In the genomic region with DNA sequence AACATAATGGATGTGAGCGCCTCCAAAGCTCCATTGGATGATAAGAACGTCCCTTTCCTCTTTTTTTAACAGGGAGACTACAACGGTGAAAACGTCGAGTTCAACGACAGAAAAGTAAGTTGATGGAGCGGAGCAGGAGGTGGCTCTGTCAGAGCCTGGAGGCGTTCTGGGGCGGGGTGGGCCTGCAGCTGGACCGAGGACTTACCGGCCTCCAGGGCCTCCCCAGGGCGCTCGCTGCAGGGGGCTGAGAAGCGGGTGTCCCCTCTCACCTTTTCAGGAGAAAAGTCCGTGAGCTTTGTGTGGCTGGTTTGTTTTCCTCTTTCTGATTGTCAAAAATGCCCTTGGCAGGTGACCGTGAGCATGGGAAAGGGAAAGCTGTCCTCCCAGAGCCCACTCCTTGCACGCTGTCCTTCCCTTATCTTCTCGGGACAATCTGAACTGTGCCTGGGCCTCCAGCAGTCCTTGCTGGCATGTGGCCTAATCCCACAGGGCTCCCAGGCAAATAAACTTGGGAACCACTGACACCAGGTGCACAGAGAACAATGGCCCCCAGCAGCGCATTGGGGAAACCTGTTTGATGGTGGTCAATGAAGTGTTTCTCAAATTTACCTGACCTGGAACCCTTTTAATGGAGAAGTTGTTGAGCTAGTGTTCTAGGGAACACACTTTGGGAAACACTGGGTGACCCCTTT, we compare ENCODE assay signal across 20 cellular contexts. TPM values are rescaled to one million over a fixed set of nuclear protein-coding genes. Genes with fewer than 3 reads are reported as not detected.
DNase-seq lines count a peak whose midpoint lies in the region; ATAC-seq, FAIRE-seq and TF ChIP-seq lines count a peak whose summit lies in the region.
"Had no signal": no experiment of that assay in that cellular context is flagged by ENCODE, and none has a peak within 500 bp of the region (broad histone marks: within the 10 kb centered on the region; RNA-seq: fewer than 3 reads in every experiment).

No MANE protein-coding gene starts in this region.

- no peaks in the 10 kb centered on the region for H3F3A ChIP-seq in neural progenitor cell (ENCODE audit: low read depth)

- no peak overlapping the region for H2AK5ac ChIP-seq in mesenchymal stem cell (ENCODE audit: low read length, severe bottlenecking)

- 85% methylated on average over 15 of the region's 19 CpGs for WGBS in mammary epithelial cell (ENCODE audit: low coverage, missing lambda C conversion rate)
- WGBS in mesenchymal stem cell: 89% methylated on average over 19 of the region's 19 CpGs

- no peaks in the 10 kb centered on the region for H3K79me1 ChIP-seq in mesenchymal stem cell (replicated peaks; ENCODE audit: low read length, poor library complexity, severe bottlenecking)

- H4K20me1 ChIP-seq in mammary epithelial cell (ENCODE audit: insufficient read depth, low read length) (peaks cover 2% of the 10 kb centered on the region), neural progenitor cell (ENCODE audit: low read depth) (peaks cover 2% of the 10 kb centered on the region)

- no peak overlapping the region for H3K4ac ChIP-seq in mesenchymal stem cell (ENCODE audit: low read depth in 1 of 2, low read length in 2 of 2)

- BruUV-seq in mammary epithelial cell (replicated peaks; lab: Mats Ljungman, UMichigan): no TSS peak

- H3K27ac Mint-ChIP-seq in neural progenitor cell: peak overlapping the region; percentile 78
- H3K27ac Mint-ChIP-seq: CD14-positive monocyte had no signal

- no peaks in the 10 kb centered on the region for H3K79me2 ChIP-seq in mammary epithelial cell (ENCODE audit: insufficient read depth, low read length)
- no peaks in the 10 kb centered on the region for H3K79me2 ChIP-seq in neural progenitor cell (ENCODE audit: low read depth)

- TF ChIP-seq CTCF in mammary epithelial cell (conservative IDR thresholded peaks at IDR 0.05 in 1 of 2, IDR thresholded peaks at IDR 0.05 in 1 of 2; ENCODE audit: extremely low read depth in 1 of 2, insufficient read depth in 1 of 2, low read depth in 1 of 2, low read length in 2 of 2) (no peak), HEK293 (tag by site-specific recombination; IDR thresholded peaks at IDR 0.05) (no peak), neural progenitor cell (IDR thresholded peaks at IDR 0.05) (no peak)

- H2AFZ ChIP-seq in mammary epithelial cell (ENCODE audit: low read depth, low read length): no peak overlapping the region
- no peak overlapping the region for H2AFZ ChIP-seq in neural progenitor cell (replicated peaks)
- H2AFZ ChIP-seq in mesenchymal stem cell (ENCODE audit: low read depth, low read length): no peak overlapping the region

- H4K8ac ChIP-seq in mesenchymal stem cell (ENCODE audit: low read length): no peak overlapping the region

- H3K9me3 Mint-ChIP-seq in neural progenitor cell: peaks cover 11% of the 10 kb centered on the region

- no peak for ATAC-seq in HG02884 (IDR thresholded peaks at IDR 0.05; ENCODE audit: unreplicated experiment)
- ATAC-seq: A549 had no signal

- no peak for FAIRE-seq in urothelium cell line (lab: Jason Lieb, UNC)
- FAIRE-seq: A549, GM12891, GM18507 had no signal

- CTCF ChIA-PET in mammary epithelial cell (lab: Charles Lee; ENCODE audit: low non-redundant PET) (no interaction called here), HEK293 (lab: Yijun Ruan, JAX) (interaction anchor here (1.0 kb wide), 1 partner anchor 228 kb away, joined by 3 read pairs; no protein-coding TSS in a partner anchor)

- H3K9ac ChIP-seq in mammary epithelial cell (ENCODE audit: insufficient read depth, low read length) (no peak overlapping the region), neural progenitor cell (no peak overlapping the region), mesenchymal stem cell (ENCODE audit: low read length) (no peak overlapping the region)

- H3K9me3 ChIP-seq in mammary epithelial cell (replicated peaks; ENCODE audit: insufficient read depth, low read length) (no peaks in the 10 kb centered on the region), HEK293 (ENCODE audit: control insufficient read depth, insufficient read depth, low read depth, low read length) (no peaks in the 10 kb centered on the region), neural progenitor cell (ENCODE audit: low read depth) (no peaks in the 10 kb centered on the region), mesenchymal stem cell (ENCODE audit: control insufficient read depth, low read length) (no peaks in the 10 kb centered on the region)
- H3K9me3 ChIP-seq: A549 had no signal

- peaks cover 9% of the 10 kb centered on the region for H3K4me1 Mint-ChIP-seq in neural progenitor cell

- H3K4me1 ChIP-seq in mammary epithelial cell (ENCODE audit: insufficient read depth, low read length) (no peaks in the 10 kb centered on the region), HEK293 (ENCODE audit: control insufficient read depth, insufficient read depth, low read length) (no peaks in the 10 kb centered on the region), neural progenitor cell (peaks cover 5% of the 10 kb centered on the region), mesenchymal stem cell (ENCODE audit: control insufficient read depth, insufficient read depth, low read depth, low read length) (peaks cover 6% of the 10 kb centered on the region)

- H4K91ac ChIP-seq in mesenchymal stem cell (ENCODE audit: low read length): no peak overlapping the region

- no peak overlapping the region for H3K4me3 Mint-ChIP-seq in neural progenitor cell
- H3K4me3 Mint-ChIP-seq: CD14-positive monocyte had no signal

- no peak overlapping the region for H2BK15ac ChIP-seq in mesenchymal stem cell (ENCODE audit: low read depth, poor library complexity, severe bottlenecking)

- H2BK5ac ChIP-seq in mesenchymal stem cell (ENCODE audit: low read depth, low read length, poor library complexity, severe bottlenecking): no peak overlapping the region

- H3K27me3 Mint-ChIP-seq in neural progenitor cell (ENCODE audit: insufficient read depth, low read depth): peaks cover 36% of the 10 kb centered on the region

- no peak overlapping the region for H3K23ac ChIP-seq in mesenchymal stem cell (ENCODE audit: low read length in 2 of 2)

- H2BK120ac ChIP-seq in mesenchymal stem cell (ENCODE audit: low read depth, low read length): no peak overlapping the region

- no peak overlapping the region for H3K18ac ChIP-seq in mesenchymal stem cell (ENCODE audit: low read depth in 1 of 2, low read length in 2 of 2)

- in situ Hi-C loops in T47D (cut with HindIII; ENCODE audit: low pct_unique_long_range_greater_than_20kb, low sequenced_read_pairs): no loop called here
- in situ Hi-C loops in mammary epithelial cell (cut with MboI; ENCODE audit: low sequenced_read_pairs in 2 of 2): no loop called here

- POLR2A ChIA-PET in HEK293 (lab: Yijun Ruan, JAX): no interaction called here

- H3K4me3 ChIP-seq in mammary epithelial cell (replicated peaks in 1 of 3; ENCODE audit: insufficient read depth in 1 of 3, low read depth in 2 of 3, low read length in 3 of 3) (no peak overlapping the region), HEK293 (ENCODE audit: low read depth, low read length) (no peak overlapping the region), neural progenitor cell (no peak overlapping the region), mesenchymal stem cell (ENCODE audit: insufficient read depth in 1 of 2, low read depth in 1 of 2, low read length in 2 of 2) (no peak overlapping the region)
- H3K4me3 ChIP-seq: A549 had no signal

- no peaks in the 10 kb centered on the region for H3K36me3 Mint-ChIP-seq in neural progenitor cell
- H3K36me3 Mint-ChIP-seq: CD14-positive monocyte had no signal

- dilution Hi-C loops in mammary epithelial cell (cut with HindIII; ENCODE audit: low sequenced_read_pairs): no loop called here

- DNase-seq in T47D (ENCODE audit: low read depth in 1 of 2, low spot score in 1 of 2): peak; percentile 37 to 91
- DNase-seq in mammary epithelial cell: no peak
- peak; percentile 55 for DNase-seq in NCI-H69 (lab: John Stamatoyannopoulos, UW)
- no peak for DNase-seq in neural progenitor cell (ENCODE audit: low spot score)
- no peak for DNase-seq in urothelium cell line (ENCODE audit: low spot score)
- DNase-seq in mesenchymal stem cell: no peak
- DNase-seq: COR-L47; GF-D8; GOT3; Karpas-422; NCI-H2029; NCI-H524; NK-92 treated with Interleukin-12 subunit alpha and Interleukin-12 subunit beta, amount 100 ng/mL, for 24 hours had no signal

- H3K4me2 ChIP-seq in mammary epithelial cell (ENCODE audit: insufficient read depth, low read depth, low read length) (no peak overlapping the region), neural progenitor cell (no peak overlapping the region), mesenchymal stem cell (ENCODE audit: low read length, poor library complexity, severe bottlenecking) (no peak overlapping the region)
- H3K4me2 ChIP-seq: A549 had no signal

- H3K14ac ChIP-seq in mesenchymal stem cell (ENCODE audit: low read length in 2 of 2): no peak overlapping the region

- no peak overlapping the region for H3K27ac ChIP-seq in mammary epithelial cell (ENCODE audit: insufficient read depth, low read depth, low read length)
- no peak overlapping the region for H3K27ac ChIP-seq in HEK293 (ENCODE audit: extremely low read depth, low read depth, low read length)
- H3K27ac ChIP-seq in neural progenitor cell: no peak overlapping the region
- H3K27ac ChIP-seq in mesenchymal stem cell (ENCODE audit: low read length, poor library complexity, severe bottlenecking): no peak overlapping the region
- H3K27ac ChIP-seq: A549 had no signal

- intact Hi-C loops in mammary epithelial cell (cut with micrococcal nuclease): no loop called here

- no peak overlapping the region for H2BK12ac ChIP-seq in mesenchymal stem cell (ENCODE audit: low read length in 2 of 2)

- H3K36me3 ChIP-seq in mammary epithelial cell (ENCODE audit: insufficient read depth, low read length) (peaks cover 14% of the 10 kb centered on the region), HEK293 (ENCODE audit: control insufficient read depth in 2 of 2, insufficient read depth in 1 of 2, low read length in 2 of 2) (no peaks in the 10 kb centered on the region), neural progenitor cell (no peaks in the 10 kb centered on the region), mesenchymal stem cell (ENCODE audit: control insufficient read depth in 1 of 2, insufficient read depth in 2 of 2, low read depth in 1 of 2, low read length in 2 of 2) (no peaks in the 10 kb centered on the region)

- no peaks in the 10 kb centered on the region for H3K27me3 ChIP-seq in mammary epithelial cell (ENCODE audit: insufficient read depth, low read length)
- no peaks in the 10 kb centered on the region for H3K27me3 ChIP-seq in neural progenitor cell
- H3K27me3 ChIP-seq in mesenchymal stem cell (ENCODE audit: control insufficient read depth in 1 of 2, insufficient read depth in 1 of 2, low read length in 2 of 2): peaks cover 33 to 43% of the 10 kb centered on the region in 2 experiments

TF ChIP-seq in HEK293, 187 proteins besides CTCF, POLR2A, EP300 and RAD21 (continues in another document):
- TF ChIP-seq ZIC2 (tag by site-specific recombination; IDR thresholded peaks at IDR 0.05) (peak; percentile 62), GLIS1 (tag by site-specific recombination; IDR thresholded peaks at IDR 0.05) (peak; percentile 69), ZNF394 (tag by site-specific recombination; IDR thresholded peaks at IDR 0.05; ENCODE audit: borderline replicate concordance) (no peak)

RNA-seq across cellular contexts. Expression of gene ANO1, which starts 38.4 kb away (rescaled TPM):
- 100 to 1,000 TPM in 1 of 2 donors, 10 to 100 TPM in 1; 54.3 to 181 TPM for total RNA-seq in mammary epithelial cell
- 147 TPM for polyA plus RNA-seq in mammary epithelial cell
- 191 TPM for polyA minus RNA-seq in mammary epithelial cell
- 0.19 TPM in 1 of 2 replicates, not detected in the other for total RNA-seq in neural progenitor cell (ENCODE audit: low replicate concordance)
- polyA plus RNA-seq in mesenchymal stem cell (2013, experiment 1 of 2): 0.70 TPM
- 0.52 TPM for polyA plus RNA-seq in mesenchymal stem cell (2013, experiment 2 of 2)
- total RNA-seq: OCI-LY7 had no signal
- polyA plus RNA-seq: CD14-positive monocyte had no signal

Comparison
In these comparisons a context has a peak if more than half of its experiments do, and no peak if none do; other contexts are left out.
1. DNase-seq: peak in T47D (2 of 2) and NCI-H69 (single experiment); none in mammary epithelial cell (single experiment), neural progenitor cell (single experiment), urothelium cell line (single experiment) and mesenchymal stem cell (single experiment).
2. RNA of gene ANO1, which starts 38.4 kb away (total RNA-seq): 54.3 to 181 TPM in mammary epithelial cell; 0.19 TPM in neural progenitor cell; every median in the first group is over 10 times any median in the second.